ENCODE assay signal across 21 cellular contexts in the genomic region with DNA sequence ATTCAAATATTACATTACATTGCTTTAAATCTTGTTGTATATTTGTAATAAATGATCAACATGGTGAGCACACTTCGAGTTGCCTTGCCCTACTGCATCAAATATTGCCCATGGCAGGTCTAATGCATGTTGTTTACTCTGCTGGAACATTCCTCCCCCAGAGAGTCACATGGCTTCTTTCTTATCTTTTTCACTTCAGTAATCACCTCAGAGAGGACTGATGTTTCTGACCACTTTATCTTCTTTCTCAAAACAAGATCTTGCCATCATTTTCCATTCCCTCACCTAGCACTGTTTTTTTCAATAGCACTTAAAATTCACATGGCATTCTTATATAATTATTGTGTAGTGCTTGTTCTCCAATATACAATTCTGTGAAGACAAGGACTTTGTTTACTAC.
"Had no signal": no experiment of that assay in that cellular context is flagged by ENCODE, and none has a peak within 500 bp of the region (broad histone marks: within the 10 kb centered on the region; RNA-seq: fewer than 3 reads in every experiment).

No MANE protein-coding gene starts in this region.

- H3K36me3 ChIP-seq: colonic mucosa, gastrocnemius medialis, lower lobe of right lung, right atrium auricular region, tibial nerve had no signal

- H3K27me3 ChIP-seq: colonic mucosa, gastrocnemius medialis, right atrium auricular region, tibial nerve had no signal

- H3K4me1 ChIP-seq: colonic mucosa, lower lobe of right lung, tibial nerve had no signal

- ATAC-seq: activated naive CD8-positive, alpha-beta T cell treated with anti-CD3 and anti-CD28 coated beads, Interleukin-2, amount 50 U/mL, for 24 hours; gastrocnemius medialis; lower lobe of right lung; natural killer cell; T-helper 17 cell; WTC11 had no signal

- H3K9me3 ChIP-seq: colonic mucosa, gastrocnemius medialis, lower lobe of right lung, right atrium auricular region, tibial nerve had no signal

- H3K27ac ChIP-seq: colonic mucosa, gastrocnemius medialis, lower lobe of right lung, right atrium auricular region, tibial nerve had no signal

- DNase-seq: activated CD4-positive, alpha-beta memory T cell treated with anti-CD3 and anti-CD28 coated beads, Interleukin-2, amount 10 ng/mL, durations not matched to agents 7 days and 5 days; activated CD4-positive, alpha-beta T cell treated with anti-CD3 and anti-CD28 coated beads for 1 hour; activated CD4-positive, alpha-beta T cell treated with anti-CD3 and anti-CD28 coated beads, Interleukin-2, amount 10 ng/mL, durations not matched to agents 7 days and 5 days; activated naive CD8-positive, alpha-beta T cell treated with anti-CD3 and anti-CD28 coated beads, Interleukin-2, amount 50 U/mL, for 24 hours; activated T-cell treated with anti-CD3 and anti-CD28 coated beads, Interleukin-2, amount 50 U/mL, for 48 hours; colonic mucosa; effector memory CD4-positive, alpha-beta T cell; erythroblast; gastrocnemius medialis; glutamatergic neuron; islet precursor cell; lower lobe of right lung; mesenchymal stem cell; natural killer cell; stimulated activated CD4-positive, alpha-beta T cell treated with anti-CD3 and anti-CD28 coated beads, Interleukin-15, amount 100 ng/mL, for 24 hours; stimulated activated CD4-positive, alpha-beta T cell treated with anti-CD3 and anti-CD28 coated beads, Interleukin-2, amount 100 ng/mL, for 24 hours; stimulated activated naive B cell treated with anti-CD40 and anti-IgM and Interleukin-4, amounts not matched to agents 10 μg/mL and 1 μg/mL and 100 μg/mL, for 72 hours; T-helper 17 cell had no signal

- H3K4me3 ChIP-seq: colonic mucosa, gastrocnemius medialis, lower lobe of right lung, right atrium auricular region, tibial nerve had no signal
